In genomic region chr13:102538938-102539337, GRCh38 we compare ENCODE assay signal across 33 cellular contexts. TPM values are rescaled to one million over a fixed set of nuclear protein-coding genes. Genes with fewer than 3 reads are reported as not detected.
DNase-seq lines count a peak whose midpoint lies in the region; ATAC-seq, FAIRE-seq and TF ChIP-seq lines count a peak whose summit lies in the region.
"Had no signal": no experiment of that assay in that cellular context is flagged by ENCODE, and none has a peak within 500 bp of the region (broad histone marks: within the 10 kb centered on the region; RNA-seq: fewer than 3 reads in every experiment).

No MANE protein-coding gene starts in this region.

- H3K4me3 ChIP-seq in SK-N-SH (ENCODE audit: low read depth in 2 of 2, low read length in 1 of 2) (no peak overlapping the region), HEK293 (ENCODE audit: low read depth, low read length) (no peak overlapping the region), K562 (no peak overlapping the region)
- H3K4me3 ChIP-seq: A549; BLaER1; BLaER1 treated with 17β-estradiol and CSF1 and Interleukin-3, amounts not matched to agents 10 nM and 100 nM had no signal

- no TSS peak for BruUV-seq in K562 (replicated peaks; lab: Mats Ljungman, UMichigan)

- no peak for DNase-seq in SK-N-SH
- DNase-seq in K562 (ENCODE audit: extremely low read depth in 1 of 4, low spot score in 3 of 4) = no peak
- DNase-seq: 8988T; ACHN; AML-193; BE2C; C1 segment of cervical spinal cord; Caco-2; Calu3; CD4-positive, alpha-beta memory T cell; CD4-positive, alpha-beta T cell; CD4-positive, CD25-positive, alpha-beta regulatory T cell; CD8-positive, alpha-beta memory T cell; CD8-positive, alpha-beta T cell; COR-L47; DMS 273 treated with DMSO at 0.1 percent for 48 hours; DMS153; DMS53; DMS79; DMS79 treated with DMSO at 0.1 percent for 48 hours; DND-41; EL had no signal

- in situ Hi-C loops in K562 (cut with MboI) = no loop called here

- H3K9me1 ChIP-seq in K562 (ENCODE audit: control insufficient read depth, insufficient read depth, low read length) = no peaks in the 10 kb centered on the region

- no peak for ATAC-seq in SK-N-SH treated with all-trans-retinoic acid at 6 μM for 48 hours
- no peak for ATAC-seq in K562
- ATAC-seq in HG02938 (IDR thresholded peaks at IDR 0.05; ENCODE audit: unreplicated experiment) = no peak
- ATAC-seq in HG02571 (IDR thresholded peaks at IDR 0.05; ENCODE audit: unreplicated experiment) = no peak
- ATAC-seq: A549; CD8-positive, alpha-beta T cell had no signal

- H4K20me1 ChIP-seq in SK-N-SH (ENCODE audit: insufficient read depth) (no peaks in the 10 kb centered on the region), K562 (replicated peaks; ENCODE audit: control insufficient read depth, insufficient read depth, low read length) (no peaks in the 10 kb centered on the region)
- H4K20me1 ChIP-seq: BLaER1; BLaER1 treated with 17β-estradiol and CSF1 and Interleukin-3, amounts not matched to agents 10 nM and 100 nM had no signal

- no peaks in the 10 kb centered on the region for H3K36me3 ChIP-seq in SK-N-SH (replicated peaks in 1 of 2; ENCODE audit: control insufficient read depth in 1 of 2, insufficient read depth in 2 of 2, low read length in 1 of 2)
- H3K36me3 ChIP-seq in HEK293 (ENCODE audit: control insufficient read depth in 2 of 2, insufficient read depth in 1 of 2, low read length in 2 of 2) = no peaks in the 10 kb centered on the region
- H3K36me3 ChIP-seq in K562 (ENCODE audit: control insufficient read depth, insufficient read depth, low read length) = no peaks in the 10 kb centered on the region
- H3K36me3 ChIP-seq: BE2C; BLaER1; BLaER1 treated with 17β-estradiol and CSF1 and Interleukin-3, amounts not matched to agents 10 nM and 100 nM had no signal

- TF ChIP-seq CTCF in SK-N-SH (IDR thresholded peaks at IDR 0.05) (no peak), HEK293 (tag by site-specific recombination; IDR thresholded peaks at IDR 0.05) (no peak), K562 (IDR thresholded peaks at IDR 0.05 in 2 of 3, conservative IDR thresholded peaks at IDR 0.05 in 1 of 3; ENCODE audit: insufficient read depth in 2 of 3, low read depth in 1 of 3, low read length in 3 of 3) (no peak)

- H3K27ac ChIP-seq in SK-N-SH (ENCODE audit: low read depth in 2 of 2, low read length in 1 of 2) (no peak overlapping the region), HEK293 (ENCODE audit: extremely low read depth, low read depth, low read length) (no peak overlapping the region), K562 (ENCODE audit: extremely low read depth, low read depth, low read length) (no peak overlapping the region)
- H3K27ac ChIP-seq: 22Rv1; A549; BLaER1; BLaER1 treated with 17β-estradiol and CSF1 and Interleukin-3, amounts not matched to agents 10 nM and 100 nM; C4-2B had no signal

- TF ChIP-seq POLR2A in K562 (conservative IDR thresholded peaks at IDR 0.05) = no peak

- H3K4me1 ChIP-seq in SK-N-SH (ENCODE audit: control insufficient read depth in 1 of 2, insufficient read depth in 2 of 2, low read depth in 1 of 2, low read length in 1 of 2) (peaks cover 0 to 2% of the 10 kb centered on the region in 2 experiments; a peak in 1 of 4 replicates), HEK293 (ENCODE audit: control insufficient read depth, insufficient read depth, low read length) (no peaks in the 10 kb centered on the region), K562 (replicated peaks in 1 of 2; ENCODE audit: control insufficient read depth in 2 of 2, insufficient read depth in 2 of 2, low read length in 2 of 2) (no peaks in the 10 kb centered on the region)
- H3K4me1 ChIP-seq: A549; BE2C; BLaER1; BLaER1 treated with 17β-estradiol and CSF1 and Interleukin-3, amounts not matched to agents 10 nM and 100 nM; Caco-2 had no signal

- POLR2A ChIA-PET in SK-N-SH (lab: Yijun Ruan, JAX) (no interaction called here), HEK293 (lab: Yijun Ruan, JAX) (no interaction called here), K562 (lab: Yijun Ruan, JAX) (no interaction called here)

- CTCF ChIA-PET in SK-N-SH (lab: Yijun Ruan, JAX) (no interaction called here), HEK293 (lab: Yijun Ruan, JAX) (no interaction called here), K562 (lab: Yijun Ruan, JAX; ENCODE audit: low intra/inter-chr PET ratio) (no interaction called here)

- H3F3A ChIP-seq in SK-N-SH (replicated peaks; ENCODE audit: insufficient read depth) = no peaks in the 10 kb centered on the region

- no peaks in the 10 kb centered on the region for H3K9me3 ChIP-seq in SK-N-SH
- no peaks in the 10 kb centered on the region for H3K9me3 ChIP-seq in HEK293 (ENCODE audit: control insufficient read depth, insufficient read depth, low read depth, low read length)
- H3K9me3 ChIP-seq in K562 (replicated peaks; ENCODE audit: control insufficient read depth, insufficient read depth, low read depth, low read length) = no peaks in the 10 kb centered on the region
- H3K9me3 ChIP-seq: A549, BE2C, BLaER1, Caco-2 had no signal

- H3K79me2 ChIP-seq in SK-N-SH (ENCODE audit: insufficient read depth) = no peaks in the 10 kb centered on the region
- H3K79me2 ChIP-seq in K562 (ENCODE audit: control insufficient read depth, insufficient read depth, low read length) = no peaks in the 10 kb centered on the region

- intact Hi-C loops in K562 (cut with micrococcal nuclease) = no loop called here

- WGBS in SK-N-SH (ENCODE audit: low lambda C conversion rate) = 69% methylated on average over 3 of the region's 3 CpGs
- 0% methylated on average over 3 of the region's 3 CpGs for WGBS in K562 (ENCODE audit: insufficient coverage, low coverage, missing lambda C conversion rate)

- H3K9me2 ChIP-seq in SK-N-SH = no peaks in the 10 kb centered on the region

- H2AFZ ChIP-seq in SK-N-SH (ENCODE audit: low read depth) (no peak overlapping the region), K562 (ENCODE audit: low read depth, low read length) (no peak overlapping the region)

- TF ChIP-seq RAD21 in SK-N-SH (IDR thresholded peaks at IDR 0.05; ENCODE audit: low read length) (no peak), K562 (CRISPR knock-in tag; conservative IDR thresholded peaks at IDR 0.05 in 1 of 2, IDR thresholded peaks at IDR 0.05 in 1 of 2) (no peak)

- H3K4me2 ChIP-seq in SK-N-SH (no peak overlapping the region), K562 (ENCODE audit: insufficient read depth, low read length) (no peak overlapping the region)
- H3K4me2 ChIP-seq: A549; BLaER1; BLaER1 treated with 17β-estradiol and CSF1 and Interleukin-3, amounts not matched to agents 10 nM and 100 nM had no signal

- no peak for TF ChIP-seq EP300 in SK-N-SH (IDR thresholded peaks at IDR 0.05; ENCODE audit: borderline replicate concordance in 1 of 2, low read depth in 1 of 2, low read length in 1 of 2)
- no peak for TF ChIP-seq EP300 in K562 (IDR thresholded peaks at IDR 0.05; ENCODE audit: low read length)

- no peak for FAIRE-seq in K562 (lab: Jason Lieb, UNC)
- FAIRE-seq: A204.1, A549, D721Med had no signal

- H3K27me3 ChIP-seq in SK-N-SH (ENCODE audit: insufficient read depth) (no peaks in the 10 kb centered on the region), K562 (ENCODE audit: control insufficient read depth in 2 of 2, insufficient read depth in 2 of 2, low read length in 2 of 2) (no peaks in the 10 kb centered on the region)
- H3K27me3 ChIP-seq: BE2C; BLaER1; BLaER1 treated with 17β-estradiol and CSF1 and Interleukin-3, amounts not matched to agents 10 nM and 100 nM had no signal

- no peak overlapping the region for H3K9ac ChIP-seq in SK-N-SH
- no peak overlapping the region for H3K9ac ChIP-seq in K562 (ENCODE audit: insufficient read depth in 1 of 2, low read depth in 2 of 2, low read length in 2 of 2)
- H3K9ac ChIP-seq: BLaER1; BLaER1 treated with 17β-estradiol and CSF1 and Interleukin-3, amounts not matched to agents 10 nM and 100 nM had no signal

TF ChIP-seq in SK-N-SH treated with all-trans-retinoic acid at 6 μM for 48 hours, 23 proteins besides CTCF, POLR2A, EP300 and RAD21:
- TF ChIP-seq ISL1 (CRISPR knock-in tag; IDR thresholded peaks at IDR 0.05) (no peak), ZNF8 (CRISPR knock-in tag; IDR thresholded peaks at IDR 0.05) (peak; percentile 84), OSR1 (CRISPR knock-in tag; IDR thresholded peaks at IDR 0.05) (no peak), ESRRG (CRISPR knock-in tag; IDR thresholded peaks at IDR 0.05) (no peak)

TF ChIP-seq in SK-N-SH, 30 proteins besides CTCF, POLR2A, EP300 and RAD21 (continues in another document):
- TF ChIP-seq FOXJ3 (CRISPR knock-in tag; IDR thresholded peaks at IDR 0.05) (no peak), EZH2phosphoT487 (IDR thresholded peaks at IDR 0.05; ENCODE audit: borderline replicate concordance, low read depth) (no peak)

TF ChIP-seq in HEK293, 187 proteins besides CTCF, POLR2A, EP300 and RAD21 (continues in another document):
- TF ChIP-seq ZNF701 (tag by site-specific recombination; IDR thresholded peaks at IDR 0.05) (no peak), ZNF571 (tag by site-specific recombination; IDR thresholded peaks at IDR 0.05) (no peak), ZNF19 (tag by site-specific recombination; IDR thresholded peaks at IDR 0.05; ENCODE audit: low read depth) (no peak)

TF ChIP-seq in K562, 482 proteins besides CTCF, POLR2A, EP300 and RAD21 (continues in another document):
- TF ChIP-seq HNRNPK (IDR thresholded peaks at IDR 0.05; ENCODE audit: low read depth, low read length, poor library complexity, severe bottlenecking) = no peak
- TF ChIP-seq SMAD3 (CRISPR knock-in tag; conservative IDR thresholded peaks at IDR 0.05) = no peak
- no peak for TF ChIP-seq ZNF766 (CRISPR knock-in tag; conservative IDR thresholded peaks at IDR 0.05)
- no peak for TF ChIP-seq SAFB2 (IDR thresholded peaks at IDR 0.05; ENCODE audit: borderline replicate concordance, low read depth, low read length, severe bottlenecking)

RNA-seq across cellular contexts. Expression of gene TPP2, which starts 57.8 kb away (rescaled TPM):
- polyA plus RNA-seq in SK-N-SH (2012; rRNA removed) (8.3 and 9.9 TPM in 2 replicates), K562 (2011; rRNA removed) (41.6 and 51.1 TPM in 2 replicates), K562 (2014; fragmentation: Illumina TruSeq; extraction: Trizol) (67.7 and 87.7 TPM in 2 replicates), K562 (2014; fragmentation: Nextera tagmentation; extraction: Ambion mirVana) (10 to 100 TPM; 18.8 to 25.8 TPM), K562 (2014; rRNA removed) (57.7 and 73.0 TPM in 2 replicates)
- polyA plus RNA-seq in SK-N-SH (2012; cell fraction: cytosol; rRNA removed) = 10.9 and 12.6 TPM in 2 replicates
- polyA plus RNA-seq in SK-N-SH (2012; cell fraction: nucleus; rRNA removed) = 10.8 and 24.5 TPM in 2 replicates
- total RNA-seq in K562 (2011; cell fraction: chromatin; rRNA removed; ENCODE audit: low replicate concordance) = 59.3 and 173 TPM in 2 replicates
- 21.5 and 35.4 TPM in 2 replicates for total RNA-seq in K562 (2011; cell fraction: nucleolus; rRNA removed)
- 60.6 and 83.5 TPM in 2 replicates for total RNA-seq in K562 (2011; cell fraction: nucleoplasm; rRNA removed)
- total RNA-seq in K562 (2014; rRNA removed) (42.3 and 47.5 TPM in 2 replicates), K562 (2014; rRNA removed; fragmentation: Illumina TruSeq; extraction: Trizol) (83.8 and 88.3 TPM in 2 replicates), K562 (2015; rRNA removed; fragmentation: Illumina TruSeq; extraction: Trizol) (72.2 and 74.3 TPM in 2 replicates), K562 (2021) (55.1 and 55.9 TPM in 2 replicates)
- 8.8 and 17.5 TPM in 2 replicates for polyA plus RNA-seq in K562 (2011; cell fraction: cytosol; rRNA removed)
- polyA plus RNA-seq in K562 (2011; cell fraction: nucleus; rRNA removed) = 59.0 and 83.2 TPM in 2 replicates
- polyA plus RNA-seq in K562 (2012) = 29.6 and 40.0 TPM in 2 replicates
- polyA minus RNA-seq in K562 (2011; rRNA and poly(A)+ RNA removed) = 94.1 and 112 TPM in 2 replicates
- 28.1 and 32.4 TPM in 2 replicates for polyA minus RNA-seq in K562 (2011; cell fraction: cytosol; rRNA and poly(A)+ RNA removed)
- polyA minus RNA-seq in K562 (2011; cell fraction: nucleus; rRNA and poly(A)+ RNA removed) = 55.7 and 92.2 TPM in 2 replicates
